ENCODE assay signal across 15 cellular contexts in the genomic region with DNA sequence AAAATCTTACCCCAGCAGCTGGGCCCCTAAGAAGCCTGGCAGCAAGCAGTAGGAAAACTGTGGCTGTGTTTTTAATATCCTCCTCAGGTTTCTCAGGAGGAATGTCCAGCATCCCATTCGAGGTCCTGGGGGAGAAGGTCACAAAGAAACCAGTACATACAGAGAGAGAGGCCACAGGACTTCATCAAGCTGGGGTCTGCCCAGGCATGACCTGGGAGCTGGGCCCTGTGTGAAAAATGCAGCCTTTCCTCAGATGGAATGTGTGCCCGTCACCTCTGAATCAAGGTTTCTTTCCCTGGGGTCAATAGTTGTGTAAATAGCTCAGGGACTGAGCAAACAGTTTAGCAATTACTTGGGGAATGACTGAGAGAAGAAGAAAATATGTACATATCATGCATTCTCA. TPM values are rescaled to one million over a fixed set of nuclear protein-coding genes. Genes with fewer than 3 reads are reported as not detected.
DNase-seq lines count a peak whose midpoint lies in the region; ATAC-seq and TF ChIP-seq lines count a peak whose summit lies in the region.
"Had no signal": no experiment of that assay in that cellular context is flagged by ENCODE, and none has a peak within 500 bp of the region (broad histone marks: within the 10 kb centered on the region; RNA-seq: fewer than 3 reads in every experiment).

No MANE protein-coding gene starts in this region.

- no peak overlapping the region for H3K56ac ChIP-seq in H9 (ENCODE audit: insufficient read length, low read depth, low read length)

- H3K4me1 ChIP-seq in H9 (ENCODE audit: insufficient read depth, low read length) (peaks cover 6% of the 10 kb centered on the region; the same call in 1 of the 2 replicates), iPS-18a (ENCODE audit: control insufficient read depth, low read depth, low read length) (peaks cover 14% of the 10 kb centered on the region), OCI-LY7 (ENCODE audit: insufficient read depth, low read length, poor library complexity, severe bottlenecking) (no peaks in the 10 kb centered on the region), ovary (ENCODE audit: insufficient read depth) (peaks cover 5% of the 10 kb centered on the region)

- H3K4ac ChIP-seq in H9 (ENCODE audit: low read depth, low read length) = no peak overlapping the region

- no CpG with 5 or more reads among the region's 2 CpGs for WGBS in H9 (ENCODE audit: extremely low coverage, insufficient read length, low lambda C conversion rate)
- 47 to 61% (median 49%) methylated on average over 2 of the region's 2 CpGs for WGBS in ovary, 3 donors

- peaks cover 23 to 26% of the 10 kb centered on the region in 2 experiments for H3K4me1 Mint-ChIP-seq in H9
- H3K4me1 Mint-ChIP-seq in progenitor cell of endocrine pancreas (ENCODE audit: low read depth) = peaks cover 37% of the 10 kb centered on the region

- CTCF ChIA-PET in OCI-LY7 (lab: Charles Lee; ENCODE audit: unreplicated experiment) = no interaction called here

- no peaks in the 10 kb centered on the region for H3K36me3 Mint-ChIP-seq in H9 (ENCODE audit: insufficient read depth in 1 of 3, low read depth in 3 of 3)
- no peaks in the 10 kb centered on the region for H3K36me3 Mint-ChIP-seq in progenitor cell of endocrine pancreas (ENCODE audit: insufficient read depth)
- H3K36me3 Mint-ChIP-seq: stimulated activated memory B cell treated with anti-CD40 and anti-IgM and Interleukin-4, amounts not matched to agents 10 μg/mL and 1 μg/mL and 100 μg/mL, for 72 hours had no signal

- H2BK12ac ChIP-seq in H9 (ENCODE audit: insufficient read length, low read depth, low read length) = no peak overlapping the region

- H3K36me3 ChIP-seq in iPS-18a (ENCODE audit: control insufficient read depth, low read depth, low read length) = no peaks in the 10 kb centered on the region
- H3K36me3 ChIP-seq in OCI-LY7 (ENCODE audit: insufficient read depth, low read length) = no peaks in the 10 kb centered on the region
- H3K36me3 ChIP-seq in ovary = no peaks in the 10 kb centered on the region
- H3K36me3 ChIP-seq: heart right ventricle had no signal

- H3K27ac Mint-ChIP-seq in H9 (peak overlapping the region; percentile 42 to 96 (median 85)), progenitor cell of endocrine pancreas (peak overlapping the region; percentile 99)
- H3K27ac Mint-ChIP-seq: activated CD4-positive, alpha-beta T cell treated with anti-CD3 and anti-CD28 coated beads, Interleukin-2, amount 10 ng/mL, durations not matched to agents 7 days and 5 days; stimulated activated memory B cell treated with anti-CD40 and anti-IgM and Interleukin-4, amounts not matched to agents 10 μg/mL and 1 μg/mL and 100 μg/mL, for 72 hours had no signal

- H3K27me3 Mint-ChIP-seq in H9 (ENCODE audit: low read depth) = no peaks in the 10 kb centered on the region
- H3K27me3 Mint-ChIP-seq in progenitor cell of endocrine pancreas = no peaks in the 10 kb centered on the region

- intact Hi-C loops in OCI-LY7 (cut with micrococcal nuclease; ENCODE audit: unreplicated experiment) = no loop called here
- intact Hi-C loops in ovary (cut with DNase I) = loop anchor here in 1 of 4 donors (5.0 kb wide), 1 partner anchor 88 kb away; no protein-coding TSS in a partner anchor

- no peak overlapping the region for H3K23ac ChIP-seq in H9 (ENCODE audit: insufficient read length, low read depth, low read length)

- no peak overlapping the region for H2BK120ac ChIP-seq in H9 (ENCODE audit: low read depth, low read length, poor library complexity, severe bottlenecking)

- DNase-seq in H9 (peak; percentile 62), progenitor cell of endocrine pancreas (ENCODE audit: low spot score, unreplicated experiment) (peak; percentile 26), DMS 273 treated with DMSO at 0.1 percent for 48 hours (lab: John Stamatoyannopoulos, UW) (no peak), OCI-LY7 (ENCODE audit: low spot score) (no peak), NCI-H526 treated with DMSO at 0.1 percent for 48 hours (lab: John Stamatoyannopoulos, UW) (no peak), ovary (no peak)
- DNase-seq: activated CD4-positive, alpha-beta T cell treated with anti-CD3 and anti-CD28 coated beads, Interleukin-2, amount 10 ng/mL, durations not matched to agents 7 days and 5 days; activated naive CD4-positive, alpha-beta T cell; effector CD4-positive, alpha-beta T cell; heart right ventricle; NCI-H510A treated with DMSO at 0.1 percent for 48 hours had no signal

- no peak overlapping the region for H2BK20ac ChIP-seq in H9 (ENCODE audit: low read depth, low read length, poor library complexity, severe bottlenecking)

- no peaks in the 10 kb centered on the region for H3K9me2 ChIP-seq in OCI-LY7 (ENCODE audit: insufficient read depth, low read length)

- no peaks in the 10 kb centered on the region for H3K9me3 Mint-ChIP-seq in H9
- H3K9me3 Mint-ChIP-seq in progenitor cell of endocrine pancreas (ENCODE audit: low read depth) = no peaks in the 10 kb centered on the region
- H3K9me3 Mint-ChIP-seq: stimulated activated memory B cell treated with anti-CD40 and anti-IgM and Interleukin-4, amounts not matched to agents 10 μg/mL and 1 μg/mL and 100 μg/mL, for 72 hours had no signal

- H3K79me2 ChIP-seq in H9 (ENCODE audit: insufficient read depth, low read length) (no peaks in the 10 kb centered on the region), OCI-LY7 (ENCODE audit: insufficient read depth, low read depth, low read length) (no peaks in the 10 kb centered on the region)

- no peak overlapping the region for H3T11ph ChIP-seq in H9 (ENCODE audit: low read length)

- H3K4me3 ChIP-seq in iPS-18a (ENCODE audit: low read length) = no peak overlapping the region
- no peak overlapping the region for H3K4me3 ChIP-seq in OCI-LY7 (ENCODE audit: low read depth, low read length, poor library complexity, severe bottlenecking)
- no peak overlapping the region for H3K4me3 ChIP-seq in ovary
- H3K4me3 ChIP-seq: GM12878, heart right ventricle had no signal

- peak; percentile 14; the same call in 2 of the 3 replicates for ATAC-seq in SK-N-SH treated with all-trans-retinoic acid at 6 μM for 48 hours
- ATAC-seq: GM12878; heart right ventricle; stimulated activated memory B cell treated with anti-CD40 and anti-IgM and Interleukin-4, amounts not matched to agents 10 μg/mL and 1 μg/mL and 100 μg/mL, for 72 hours had no signal

- no peak overlapping the region for H2BK5ac ChIP-seq in H9 (ENCODE audit: insufficient read length, low read length)

- no peak overlapping the region for H2BK15ac ChIP-seq in H9 (ENCODE audit: low read depth, low read length)

- H3K79me1 ChIP-seq in H9 (ENCODE audit: insufficient read depth, low read depth, low read length, poor library complexity, severe bottlenecking) = no peaks in the 10 kb centered on the region

- TF ChIP-seq EP300 in ovary (IDR thresholded peaks at IDR 0.05) = no peak

- POLR2A ChIA-PET in OCI-LY7 (lab: Charles Lee) = no interaction called here

- H3K27me3 ChIP-seq in H9 (ENCODE audit: insufficient read depth, low read length) (no peaks in the 10 kb centered on the region), iPS-18a (ENCODE audit: control insufficient read depth, insufficient read depth, low read length) (no peaks in the 10 kb centered on the region), ovary (no peaks in the 10 kb centered on the region)
- H3K27me3 ChIP-seq: heart right ventricle had no signal

- H3K9me3 ChIP-seq in H9 (ENCODE audit: control insufficient read depth, low read depth, low read length) = no peaks in the 10 kb centered on the region
- H3K9me3 ChIP-seq in iPS-18a (ENCODE audit: control insufficient read depth, low read depth, low read length) = no peaks in the 10 kb centered on the region
- H3K9me3 ChIP-seq in OCI-LY7 (ENCODE audit: low read length) = no peaks in the 10 kb centered on the region
- no peaks in the 10 kb centered on the region for H3K9me3 ChIP-seq in ovary
- H3K9me3 ChIP-seq: heart right ventricle had no signal

- TF ChIP-seq CTCF in H9 (conservative IDR thresholded peaks at IDR 0.05) (no peak), progenitor cell of endocrine pancreas (IDR thresholded peaks at IDR 0.05; ENCODE audit: unreplicated experiment) (no peak), OCI-LY7 (conservative IDR thresholded peaks at IDR 0.05; ENCODE audit: low read length) (no peak), ovary (IDR thresholded peaks at IDR 0.05) (no peak)

- no peak overlapping the region for H4K8ac ChIP-seq in H9 (replicated peaks; ENCODE audit: insufficient read length, low read depth, low read length)

- peak overlapping the region; percentile 49 for H2AFZ ChIP-seq in H9 (ENCODE audit: low read length)
- no peak overlapping the region for H2AFZ ChIP-seq in OCI-LY7 (ENCODE audit: low read length)

- no peak overlapping the region for H4K5ac ChIP-seq in H9 (ENCODE audit: insufficient read length, low read depth, low read length)

- peak overlapping the region; percentile 60; the same call in 1 of the 2 replicates for H3K14ac ChIP-seq in H9 (ENCODE audit: insufficient read depth, low read length)

- no TSS peak for BruUV-seq in OCI-LY7 (replicated peaks; lab: Mats Ljungman, UMichigan)

- no peak overlapping the region for H4K91ac ChIP-seq in H9 (ENCODE audit: insufficient read length, low read depth, low read length)

- H4K20me1 ChIP-seq in H9 (ENCODE audit: control insufficient read depth, insufficient read depth, insufficient read length) (no peaks in the 10 kb centered on the region), OCI-LY7 (ENCODE audit: insufficient read depth, low read length) (no peaks in the 10 kb centered on the region)

- H2AK5ac ChIP-seq in H9 (ENCODE audit: insufficient read length, low read length) = no peak overlapping the region

- no peak for TF ChIP-seq POLR2A in ovary (IDR thresholded peaks at IDR 0.05)

- H3K27ac ChIP-seq in H9 (ENCODE audit: insufficient read length, low read depth, low read length) (peak overlapping the region; percentile 70), iPS-18a (ENCODE audit: low read length) (peak overlapping the region; percentile 48), OCI-LY7 (ENCODE audit: low read depth, low read length, poor library complexity, severe bottlenecking) (no peak overlapping the region), ovary (no peak overlapping the region)
- H3K27ac ChIP-seq: heart right ventricle had no signal

- no peaks in the 10 kb centered on the region for H3K23me2 ChIP-seq in H9 (ENCODE audit: insufficient read length, low read depth, low read length, poor library complexity, severe bottlenecking)

- H3K4me3 Mint-ChIP-seq in H9 = peak overlapping the region in 1 of 2 experiments; percentile 16; a peak in 1 of 5 replicates
- peak overlapping the region; percentile 60 for H3K4me3 Mint-ChIP-seq in progenitor cell of endocrine pancreas (ENCODE audit: low read depth)
- H3K4me3 Mint-ChIP-seq: activated CD4-positive, alpha-beta T cell treated with anti-CD3 and anti-CD28 coated beads, Interleukin-2, amount 10 ng/mL, durations not matched to agents 7 days and 5 days; stimulated activated memory B cell treated with anti-CD40 and anti-IgM and Interleukin-4, amounts not matched to agents 10 μg/mL and 1 μg/mL and 100 μg/mL, for 72 hours had no signal

- H3K18ac ChIP-seq in H9 (ENCODE audit: insufficient read length, low read depth, low read length) = peak overlapping the region; percentile 67

- H3K4me2 ChIP-seq in H9 (ENCODE audit: insufficient read depth, insufficient read length, low read length) (no peak overlapping the region), OCI-LY7 (ENCODE audit: low read length) (no peak overlapping the region)

- H3K9ac ChIP-seq in H9 (ENCODE audit: extremely low read depth, insufficient read length, low read length) = peak overlapping the region; percentile 25
- H3K9ac ChIP-seq in iPS-18a (ENCODE audit: low read length) = no peak overlapping the region

RNA-seq across cellular contexts. Expression of gene RAD23B, which starts 33.9 kb away (rescaled TPM):
- 154 and 165 TPM in 2 replicates for total RNA-seq in H9 (2021)
- 153 and 171 TPM in 2 replicates for total RNA-seq in progenitor cell of endocrine pancreas
- 61.0 and 67.3 TPM in 2 replicates for total RNA-seq in OCI-LY7 (2014; rRNA removed; shearing (Covaris generic))
- 120 and 141 TPM in 2 replicates for total RNA-seq in OCI-LY7 (2022)
- total RNA-seq in ovary = 100 to 1,000 TPM in 1 of 7 donors, 10 to 100 TPM in 6; 48.9 to 101 (median 89.5) TPM
- 10 to 100 TPM; 42.8 to 80.1 TPM for polyA plus RNA-seq in ovary

Comparison
In these comparisons a context has a peak if more than half of its experiments do, and no peak if none do; other contexts are left out.
1. DNase-seq: peak in H9 (single experiment) and progenitor cell of endocrine pancreas (single experiment); none in DMS 273 treated with DMSO at 0.1 percent for 48 hours (single experiment), OCI-LY7 (single experiment), NCI-H526 treated with DMSO at 0.1 percent for 48 hours (single experiment) and ovary (0 of 5).
2. H3K27ac ChIP-seq: peak in H9 (single experiment) and iPS-18a (single experiment); none in OCI-LY7 (single experiment) and ovary (0 of 2).